1 cellular context compared by ENCODE assay signal in the genomic region with DNA sequence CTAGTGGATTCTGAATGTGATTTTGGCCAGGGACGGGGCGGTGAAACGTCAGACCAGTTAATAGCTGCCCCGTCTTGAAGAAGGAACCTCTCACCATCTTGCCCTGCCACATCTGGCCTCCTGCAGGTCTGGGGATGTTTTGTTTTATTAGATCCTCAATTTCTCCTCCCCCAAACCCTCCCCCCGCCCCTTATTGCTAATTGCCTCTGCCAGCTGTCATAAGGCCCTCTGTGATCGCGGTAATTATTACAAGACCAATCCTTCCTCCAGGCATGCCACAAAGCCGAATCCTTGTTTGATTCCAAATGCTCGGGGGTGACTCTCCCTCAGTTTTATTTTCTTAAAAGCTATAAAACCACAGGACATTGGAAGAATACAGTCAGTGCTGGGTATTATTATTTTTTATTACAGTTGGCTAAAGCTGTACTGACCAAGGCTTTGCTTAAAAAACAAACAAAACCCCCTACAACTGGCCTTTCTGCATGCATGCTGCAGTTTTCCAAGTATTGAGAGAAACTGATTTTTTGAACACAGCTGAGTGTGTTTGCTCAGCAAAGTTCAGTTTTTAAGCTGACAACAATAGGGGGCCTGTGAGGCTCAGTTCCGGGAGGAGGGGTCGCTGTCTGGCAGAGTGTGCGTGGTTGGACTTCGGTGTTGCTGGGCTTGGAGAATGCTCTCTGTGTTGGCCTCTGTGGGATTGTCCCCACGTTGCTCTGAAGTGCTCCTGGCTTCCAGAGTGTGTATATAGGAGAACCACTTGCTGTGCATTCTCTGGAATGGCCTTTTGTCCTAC.
A peak's percentile ranks its signal among the peaks of the same experiment; 100 is the strongest.
TF ChIP-seq lines count a peak whose summit lies in the region.

No MANE protein-coding gene starts in this region.

TF ChIP-seq in HepG2, 621 proteins besides CTCF, POLR2A, EP300 and RAD21 (continued from another document and continues in another):
- TF ChIP-seq MXD4 (CRISPR knock-in tag; IDR thresholded peaks at IDR 0.05) (peak; percentile 77; the same call in 1 of the 2 replicates), NR2F2 (IDR thresholded peaks at IDR 0.05; ENCODE audit: borderline replicate concordance, low read depth) (0 out of 2 replicates have a peak, but pooled peaks have one; percentile 15), THRA (CRISPR knock-in tag; IDR thresholded peaks at IDR 0.05; ENCODE audit: borderline replicate concordance) (no peak), ARID3A (IDR thresholded peaks at IDR 0.05; ENCODE audit: low read depth, low read length) (no peak), ZNF709 (CRISPR knock-in tag; IDR thresholded peaks at IDR 0.05) (peak; percentile 16; the same call in 1 of the 2 replicates), BRF2 (CRISPR knock-in tag; IDR thresholded peaks at IDR 0.05) (no peak), ZNF878 (CRISPR knock-in tag; IDR thresholded peaks at IDR 0.05) (no peak), MEIS1 (CRISPR knock-in tag; IDR thresholded peaks at IDR 0.05; ENCODE audit: borderline replicate concordance) (no peak), RORA (CRISPR knock-in tag; IDR thresholded peaks at IDR 0.05) (no peak), ZNF235 (CRISPR knock-in tag; IDR thresholded peaks at IDR 0.05; ENCODE audit: borderline replicate concordance) (no peak), SP4 (CRISPR knock-in tag; IDR thresholded peaks at IDR 0.05) (no peak), SMARCE1 (IDR thresholded peaks at IDR 0.05; ENCODE audit: borderline replicate concordance) (no peak), ZNF563 (CRISPR knock-in tag; IDR thresholded peaks at IDR 0.05) (no peak), LCORL (IDR thresholded peaks at IDR 0.05) (no peak), LCORL (CRISPR knock-in tag; IDR thresholded peaks at IDR 0.05) (peak; percentile 46), ZNF776 (CRISPR knock-in tag; IDR thresholded peaks at IDR 0.05) (no peak), CBX2 (IDR thresholded peaks at IDR 0.05; ENCODE audit: low read depth, low read length) (no peak), CBX2 (CRISPR knock-in tag; IDR thresholded peaks at IDR 0.05; ENCODE audit: low read depth) (no peak), ZNF446 (CRISPR knock-in tag; IDR thresholded peaks at IDR 0.05) (no peak), ZNF562 (CRISPR knock-in tag; IDR thresholded peaks at IDR 0.05; ENCODE audit: borderline replicate concordance) (no peak), NFKBIZ (CRISPR knock-in tag; IDR thresholded peaks at IDR 0.05) (no peak), ZNF891 (CRISPR knock-in tag; IDR thresholded peaks at IDR 0.05) (no peak), ZNF678 (CRISPR knock-in tag; IDR thresholded peaks at IDR 0.05) (no peak), ZNF121 (CRISPR knock-in tag; IDR thresholded peaks at IDR 0.05) (no peak), SNAI1 (CRISPR knock-in tag; IDR thresholded peaks at IDR 0.05; ENCODE audit: borderline replicate concordance) (no peak), HNRNPUL1 (IDR thresholded peaks at IDR 0.05; ENCODE audit: low read depth, low read length) (no peak), HIC2 (CRISPR knock-in tag; IDR thresholded peaks at IDR 0.05; ENCODE audit: low read depth) (no peak), RBM22 (optimal IDR thresholded peaks at IDR 0.05; ENCODE audit: low read length) (no peak), ZKSCAN8 (CRISPR knock-in tag; IDR thresholded peaks at IDR 0.05; ENCODE audit: borderline replicate concordance) (0 out of 2 replicates have a peak, but pooled peaks have one; percentile 45), GPN1 (CRISPR knock-in tag; IDR thresholded peaks at IDR 0.05; ENCODE audit: borderline replicate concordance) (no peak), ZNF12 (CRISPR knock-in tag; IDR thresholded peaks at IDR 0.05) (no peak), XRCC5 (optimal IDR thresholded peaks at IDR 0.05; ENCODE audit: low read length) (peak; percentile 63), ZNF83 (CRISPR knock-in tag; IDR thresholded peaks at IDR 0.05; ENCODE audit: borderline replicate concordance) (no peak), CEBPB (IDR thresholded peaks at IDR 0.05; ENCODE audit: borderline replicate concordance, low read depth, low read length) (no peak), RXRB (CRISPR knock-in tag; IDR thresholded peaks at IDR 0.05; ENCODE audit: borderline replicate concordance) (peak; percentile 65), ZBTB3 (CRISPR knock-in tag; IDR thresholded peaks at IDR 0.05; ENCODE audit: borderline replicate concordance, low read depth) (no peak), MAFF (IDR thresholded peaks at IDR 0.05; ENCODE audit: low read depth, low read length) (peak; percentile 29), REPIN1 (CRISPR knock-in tag; IDR thresholded peaks at IDR 0.05; ENCODE audit: borderline replicate concordance, low read depth) (no peak; the same call in 1 of the 2 replicates), SMARCC2 (IDR thresholded peaks at IDR 0.05) (no peak), ZNF329 (CRISPR knock-in tag; IDR thresholded peaks at IDR 0.05; ENCODE audit: low read depth) (no peak), IRF1 (CRISPR knock-in tag; IDR thresholded peaks at IDR 0.05; ENCODE audit: low read depth) (no peak), ZNF205 (CRISPR knock-in tag; IDR thresholded peaks at IDR 0.05) (0 out of 2 replicates have a peak, but pooled peaks have one; percentile 49), CEBPG (CRISPR knock-in tag; IDR thresholded peaks at IDR 0.05) (peak; percentile 50), HOXA5 (CRISPR knock-in tag; IDR thresholded peaks at IDR 0.05) (no peak), ZBTB7B (CRISPR knock-in tag; IDR thresholded peaks at IDR 0.05) (peak; percentile 82), ZFP62 (CRISPR knock-in tag; IDR thresholded peaks at IDR 0.05) (no peak)
- TF ChIP-seq, protein P1, sequence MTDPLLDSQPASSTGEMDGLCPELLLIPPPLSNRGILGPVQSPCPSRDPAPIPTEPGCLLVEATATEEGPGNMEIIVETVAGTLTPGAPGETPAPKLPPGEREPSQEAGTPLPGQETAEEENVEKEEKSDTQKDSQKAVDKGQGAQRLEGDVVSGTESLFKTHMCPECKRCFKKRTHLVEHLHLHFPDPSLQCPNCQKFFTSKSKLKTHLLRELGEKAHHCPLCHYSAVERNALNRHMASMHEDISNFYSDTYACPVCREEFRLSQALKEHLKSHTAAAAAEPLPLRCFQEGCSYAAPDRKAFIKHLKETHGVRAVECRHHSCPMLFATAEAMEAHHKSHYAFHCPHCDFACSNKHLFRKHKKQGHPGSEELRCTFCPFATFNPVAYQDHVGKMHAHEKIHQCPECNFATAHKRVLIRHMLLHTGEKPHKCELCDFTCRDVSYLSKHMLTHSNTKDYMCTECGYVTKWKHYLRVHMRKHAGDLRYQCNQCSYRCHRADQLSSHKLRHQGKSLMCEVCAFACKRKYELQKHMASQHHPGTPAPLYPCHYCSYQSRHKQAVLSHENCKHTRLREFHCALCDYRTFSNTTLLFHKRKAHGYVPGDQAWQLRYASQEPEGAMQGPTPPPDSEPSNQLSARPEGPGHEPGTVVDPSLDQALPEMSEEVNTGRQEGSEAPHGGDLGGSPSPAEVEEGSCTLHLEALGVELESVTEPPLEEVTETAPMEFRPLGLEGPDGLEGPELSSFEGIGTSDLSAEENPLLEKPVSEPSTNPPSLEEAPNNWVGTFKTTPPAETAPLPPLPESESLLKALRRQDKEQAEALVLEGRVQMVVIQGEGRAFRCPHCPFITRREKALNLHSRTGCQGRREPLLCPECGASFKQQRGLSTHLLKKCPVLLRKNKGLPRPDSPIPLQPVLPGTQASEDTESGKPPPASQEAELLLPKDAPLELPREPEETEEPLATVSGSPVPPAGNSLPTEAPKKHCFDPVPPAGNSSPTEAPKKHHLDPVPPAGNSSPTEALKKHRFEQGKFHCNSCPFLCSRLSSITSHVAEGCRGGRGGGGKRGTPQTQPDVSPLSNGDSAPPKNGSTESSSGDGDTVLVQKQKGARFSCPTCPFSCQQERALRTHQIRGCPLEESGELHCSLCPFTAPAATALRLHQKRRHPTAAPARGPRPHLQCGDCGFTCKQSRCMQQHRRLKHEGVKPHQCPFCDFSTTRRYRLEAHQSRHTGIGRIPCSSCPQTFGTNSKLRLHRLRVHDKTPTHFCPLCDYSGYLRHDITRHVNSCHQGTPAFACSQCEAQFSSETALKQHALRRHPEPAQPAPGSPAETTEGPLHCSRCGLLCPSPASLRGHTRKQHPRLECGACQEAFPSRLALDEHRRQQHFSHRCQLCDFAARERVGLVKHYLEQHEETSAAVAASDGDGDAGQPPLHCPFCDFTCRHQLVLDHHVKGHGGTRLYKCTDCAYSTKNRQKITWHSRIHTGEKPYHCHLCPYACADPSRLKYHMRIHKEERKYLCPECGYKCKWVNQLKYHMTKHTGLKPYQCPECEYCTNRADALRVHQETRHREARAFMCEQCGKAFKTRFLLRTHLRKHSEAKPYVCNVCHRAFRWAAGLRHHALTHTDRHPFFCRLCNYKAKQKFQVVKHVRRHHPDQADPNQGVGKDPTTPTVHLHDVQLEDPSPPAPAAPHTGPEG (CRISPR knock-in tag; IDR thresholded peaks at IDR 0.05) = no peak
- TF ChIP-seq, protein P2, sequence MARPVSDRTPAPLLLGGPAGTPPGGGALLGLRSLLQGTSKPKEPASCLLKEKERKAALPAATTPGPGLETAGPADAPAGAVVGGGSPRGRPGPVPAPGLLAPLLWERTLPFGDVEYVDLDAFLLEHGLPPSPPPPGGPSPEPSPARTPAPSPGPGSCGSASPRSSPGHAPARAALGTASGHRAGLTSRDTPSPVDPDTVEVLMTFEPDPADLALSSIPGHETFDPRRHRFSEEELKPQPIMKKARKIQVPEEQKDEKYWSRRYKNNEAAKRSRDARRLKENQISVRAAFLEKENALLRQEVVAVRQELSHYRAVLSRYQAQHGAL (CRISPR knock-in tag; IDR thresholded peaks at IDR 0.05; ENCODE audit: not compliant biosample characterization) = no peak
- TF ChIP-seq, protein P3, sequence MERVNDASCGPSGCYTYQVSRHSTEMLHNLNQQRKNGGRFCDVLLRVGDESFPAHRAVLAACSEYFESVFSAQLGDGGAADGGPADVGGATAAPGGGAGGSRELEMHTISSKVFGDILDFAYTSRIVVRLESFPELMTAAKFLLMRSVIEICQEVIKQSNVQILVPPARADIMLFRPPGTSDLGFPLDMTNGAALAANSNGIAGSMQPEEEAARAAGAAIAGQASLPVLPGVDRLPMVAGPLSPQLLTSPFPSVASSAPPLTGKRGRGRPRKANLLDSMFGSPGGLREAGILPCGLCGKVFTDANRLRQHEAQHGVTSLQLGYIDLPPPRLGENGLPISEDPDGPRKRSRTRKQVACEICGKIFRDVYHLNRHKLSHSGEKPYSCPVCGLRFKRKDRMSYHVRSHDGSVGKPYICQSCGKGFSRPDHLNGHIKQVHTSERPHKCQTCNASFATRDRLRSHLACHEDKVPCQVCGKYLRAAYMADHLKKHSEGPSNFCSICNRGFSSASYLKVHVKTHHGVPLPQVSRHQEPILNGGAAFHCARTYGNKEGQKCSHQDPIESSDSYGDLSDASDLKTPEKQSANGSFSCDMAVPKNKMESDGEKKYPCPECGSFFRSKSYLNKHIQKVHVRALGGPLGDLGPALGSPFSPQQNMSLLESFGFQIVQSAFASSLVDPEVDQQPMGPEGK (CRISPR knock-in tag; IDR thresholded peaks at IDR 0.05) = peak; percentile 73
